Comparison of ENCODE assay signal across 10 cellular contexts in the genomic region with DNA sequence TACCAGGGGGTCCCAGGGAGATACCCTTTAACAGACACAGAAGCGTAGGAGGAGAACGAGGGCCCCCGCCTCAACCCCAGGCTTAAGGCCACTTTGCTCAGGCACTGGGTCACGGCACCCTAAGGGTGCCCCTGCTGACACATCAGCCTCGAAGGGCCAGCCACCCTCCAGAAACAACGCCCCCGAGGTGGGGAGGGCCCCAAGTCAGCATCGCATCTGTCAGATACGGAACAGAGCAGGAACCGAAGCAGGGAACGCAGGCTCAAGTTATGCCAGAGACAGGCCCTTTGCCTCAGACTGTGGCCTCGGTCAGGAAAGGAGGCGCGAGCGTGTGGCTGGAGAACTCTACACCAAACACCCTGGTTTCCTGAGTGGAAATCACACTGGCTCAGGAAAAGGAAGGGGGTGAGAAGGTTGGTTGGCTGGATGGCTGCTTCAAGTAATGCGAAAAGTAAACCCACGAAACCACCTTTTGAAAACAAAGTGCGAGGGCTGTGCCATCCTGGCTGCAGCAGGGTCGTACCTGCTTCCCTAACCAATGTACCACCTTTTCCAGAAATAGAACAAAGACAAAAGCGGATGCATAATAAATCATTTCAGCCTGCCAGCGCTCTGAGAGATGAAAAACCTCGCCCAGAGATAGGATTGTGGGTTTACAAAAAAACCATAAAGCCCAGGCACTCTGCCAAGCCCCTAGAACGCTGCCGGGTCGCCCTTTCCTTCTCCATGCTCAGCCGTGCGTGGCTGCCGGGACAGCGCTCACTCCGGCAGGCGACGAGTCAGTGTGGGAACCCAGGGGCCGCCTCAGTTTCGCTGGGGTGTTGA. TPM values are rescaled to one million over a fixed set of nuclear protein-coding genes. Genes with fewer than 3 reads are reported as not detected.
DNase-seq lines count a peak whose midpoint lies in the region; ATAC-seq and TF ChIP-seq lines count a peak whose summit lies in the region.
"Had no signal": no experiment of that assay in that cellular context is flagged by ENCODE, and none has a peak within 500 bp of the region (broad histone marks: within the 10 kb centered on the region; RNA-seq: fewer than 3 reads in every experiment).

No MANE protein-coding gene starts in this region.

- H3K9me3 Mint-ChIP-seq in CD8-positive, alpha-beta T cell, result peaks cover 7% of the 10 kb centered on the region
- peaks cover 11% of the 10 kb centered on the region for H3K9me3 Mint-ChIP-seq in activated T-cell treated with anti-CD3 and anti-CD28 coated beads, Interleukin-2, amount 50 U/mL, for 4 hours
- H3K9me3 Mint-ChIP-seq in naive B cell, result peaks cover 9 to 18% (median 12%) of the 10 kb centered on the region in 7 donors

- peaks cover 56% of the 10 kb centered on the region for H3K4me1 ChIP-seq in CD8-positive, alpha-beta T cell (ENCODE audit: insufficient read depth, low read length)

- H3K36me3 ChIP-seq in CD8-positive, alpha-beta T cell (ENCODE audit: insufficient read depth, low read length), result no peaks in the 10 kb centered on the region

- no peaks in the 10 kb centered on the region for H3K9me3 ChIP-seq in CD8-positive, alpha-beta T cell (ENCODE audit: low read length)

- intact Hi-C loops in CD8-positive, alpha-beta T cell (cut with DNase I, micrococcal nuclease), result no loop called here

- H3K36me3 Mint-ChIP-seq in CD8-positive, alpha-beta T cell, result peaks cover 2% of the 10 kb centered on the region
- peaks cover 4% of the 10 kb centered on the region for H3K36me3 Mint-ChIP-seq in activated T-cell treated with anti-CD3 and anti-CD28 coated beads, Interleukin-2, amount 50 U/mL, for 4 hours (ENCODE audit: insufficient read depth)
- peaks cover 18 to 46% of the 10 kb centered on the region in 2 donors for H3K36me3 Mint-ChIP-seq in naive B cell

- TF ChIP-seq CTCF in CD8-positive, alpha-beta T cell (IDR thresholded peaks at IDR 0.05), result no peak

- POLR2A ChIA-PET in CD8-positive, alpha-beta T cell (lab: Charles Lee), result no interaction called here

- peaks cover 4% of the 10 kb centered on the region for H3K27me3 Mint-ChIP-seq in CD8-positive, alpha-beta T cell (ENCODE audit: low read depth)
- H3K27me3 Mint-ChIP-seq in activated T-cell treated with anti-CD3 and anti-CD28 coated beads, Interleukin-2, amount 50 U/mL, for 4 hours (ENCODE audit: low read depth), result peaks cover 4% of the 10 kb centered on the region
- peaks cover 4 to 52% (median 34%) of the 10 kb centered on the region in 3 donors for H3K27me3 Mint-ChIP-seq in naive B cell

- no peak overlapping the region for H3K27ac ChIP-seq in CD8-positive, alpha-beta T cell (ENCODE audit: low read depth, low read length)

- CTCF ChIA-PET in CD8-positive, alpha-beta T cell (lab: Charles Lee), result interaction anchor here (0.8 kb wide), 1 partner anchor 252 kb away, joined by 3 read pairs; no protein-coding TSS in a partner anchor

- peaks cover 40% of the 10 kb centered on the region for H3K4me1 Mint-ChIP-seq in CD8-positive, alpha-beta T cell (ENCODE audit: low read depth)
- H3K4me1 Mint-ChIP-seq in activated T-cell treated with anti-CD3 and anti-CD28 coated beads, Interleukin-2, amount 50 U/mL, for 4 hours (ENCODE audit: low read depth), result peaks cover 40% of the 10 kb centered on the region
- peaks cover 10 to 25% (median 20%) of the 10 kb centered on the region in 3 donors for H3K4me1 Mint-ChIP-seq in naive B cell

- H3K4me3 ChIP-seq in CD8-positive, alpha-beta T cell (ENCODE audit: low read depth, low read length), result peak overlapping the region; percentile 25

- peak overlapping the region; percentile 43 for H3K4me3 Mint-ChIP-seq in CD8-positive, alpha-beta T cell
- peak overlapping the region; percentile 16 for H3K4me3 Mint-ChIP-seq in activated T-cell treated with anti-CD3 and anti-CD28 coated beads, Interleukin-2, amount 50 U/mL, for 4 hours
- H3K4me3 Mint-ChIP-seq in naive B cell, result peak overlapping the region in 5 of 8 donors; percentile 16 to 70 (median 41)

- DNase-seq in CD8-positive, alpha-beta T cell, result peak in 6 of 7 experiments; percentile 17 to 59 (median 44)
- peak; percentile 48 for DNase-seq in LoVo (ENCODE audit: low spot score)
- peak; percentile 17 for DNase-seq in activated T-cell treated with anti-CD3 and anti-CD28 coated beads, Interleukin-2, amount 50 U/mL, for 4 hours
- no peak for DNase-seq in naive B cell
- DNase-seq in iPS-NIHi7 (ENCODE audit: extremely low spot score), result no peak
- no peak for DNase-seq in NCI-H2227 treated with DMSO at 0.1 percent for 48 hours (lab: John Stamatoyannopoulos, UW)
- DNase-seq: cerebellar nuclear complex, head of caudate nucleus had no signal

- peak; percentile 47 for ATAC-seq in CD8-positive, alpha-beta T cell
- peak; percentile 55 for ATAC-seq in activated T-cell treated with anti-CD3 and anti-CD28 coated beads, Interleukin-2, amount 50 U/mL, for 4 hours
- ATAC-seq in naive B cell (ENCODE audit: low read depth in 2 of 2) (no peak), GM21367 (IDR thresholded peaks at IDR 0.05; ENCODE audit: unreplicated experiment) (no peak), GM18870 (IDR thresholded peaks at IDR 0.05; ENCODE audit: unreplicated experiment) (no peak)

- no peak overlapping the region for H3K27ac Mint-ChIP-seq in CD8-positive, alpha-beta T cell
- peak overlapping the region in 3 of 6 donors; percentile 28 to 86 (median 42) for H3K27ac Mint-ChIP-seq in naive B cell

- no peaks in the 10 kb centered on the region for H3K27me3 ChIP-seq in CD8-positive, alpha-beta T cell (ENCODE audit: insufficient read depth, low read length)

RNA-seq across cellular contexts. Expression of gene TRMU, which starts 38.5 kb away (rescaled TPM):
- 10 to 100 TPM; 51.0 to 56.3 TPM for total RNA-seq in CD8-positive, alpha-beta T cell
- 10 to 100 TPM; 62.5 to 69.0 (median 66.6) TPM for total RNA-seq in activated T-cell treated with anti-CD3 and anti-CD28 coated beads, Interleukin-2, amount 50 U/mL, for 4 hours
- 10 to 100 TPM; 11.1 to 24.6 (median 17.4) TPM for polyA plus RNA-seq in naive B cell (ENCODE audit: low read depth in 6 of 6)

Comparison
In these comparisons a context has a peak if more than half of its experiments do, and no peak if none do; other contexts are left out.
1. ATAC-seq: peak in CD8-positive, alpha-beta T cell (single experiment) and activated T-cell treated with anti-CD3 and anti-CD28 coated beads, Interleukin-2, amount 50 U/mL, for 4 hours (2 of 2); none in naive B cell (0 of 2), GM21367 (single experiment) and GM18870 (single experiment).
2. DNase-seq: peak in CD8-positive, alpha-beta T cell (6 of 7), LoVo (single experiment) and activated T-cell treated with anti-CD3 and anti-CD28 coated beads, Interleukin-2, amount 50 U/mL, for 4 hours (single experiment); none in naive B cell (single experiment), iPS-NIHi7 (single experiment) and NCI-H2227 treated with DMSO at 0.1 percent for 48 hours (single experiment).
3. Peak in every context shown above with its lines, with median percentiles within 50 percentile points of each other: H3K4me3 Mint-ChIP-seq.